In genomic region chr17:76085066-76085730, GRCh38 we compare ENCODE assay signal across 1 cellular context.
TF ChIP-seq lines count a peak whose summit lies in the region.

No MANE protein-coding gene starts in this region.

TF ChIP-seq in SK-N-SH treated with all-trans-retinoic acid at 6 μM for 48 hours, 23 proteins besides CTCF, POLR2A, EP300 and RAD21 (continued from another document):
- TF ChIP-seq POU6F1 (CRISPR knock-in tag; IDR thresholded peaks at IDR 0.05; ENCODE audit: borderline replicate concordance, low read depth) (no peak), CSRNP3 (CRISPR knock-in tag; IDR thresholded peaks at IDR 0.05) (no peak), ZNF565 (CRISPR knock-in tag; conservative IDR thresholded peaks at IDR 0.05; ENCODE audit: low read depth) (no peak), PPARA (CRISPR knock-in tag; IDR thresholded peaks at IDR 0.05; ENCODE audit: borderline replicate concordance) (no peak), ZC3H10 (CRISPR knock-in tag; IDR thresholded peaks at IDR 0.05) (no peak), TCF4 (CRISPR knock-in tag; IDR thresholded peaks at IDR 0.05; ENCODE audit: borderline replicate concordance) (no peak), BACH2 (CRISPR knock-in tag; IDR thresholded peaks at IDR 0.05; ENCODE audit: borderline replicate concordance) (no peak), PATZ1 (CRISPR knock-in tag; IDR thresholded peaks at IDR 0.05; ENCODE audit: borderline replicate concordance) (no peak), ZFP3 (CRISPR knock-in tag; IDR thresholded peaks at IDR 0.05) (no peak), TSHZ2 (CRISPR knock-in tag; IDR thresholded peaks at IDR 0.05) (no peak), ZNF8 (CRISPR knock-in tag; IDR thresholded peaks at IDR 0.05) (no peak), TOX (CRISPR knock-in tag; IDR thresholded peaks at IDR 0.05; ENCODE audit: borderline replicate concordance) (no peak), OSR1 (CRISPR knock-in tag; IDR thresholded peaks at IDR 0.05) (no peak)
